Comparison of ENCODE assay signal across 27 cellular contexts in genomic region chr19:50040967-50041366, GRCh38.
"Had no signal": no experiment of that assay in that cellular context is flagged by ENCODE, and none has a peak within 500 bp of the region (broad histone marks: within the 10 kb centered on the region; RNA-seq: fewer than 3 reads in every experiment).

No MANE protein-coding gene starts in this region.

- H3K27ac ChIP-seq: coronary artery, dorsolateral prefrontal cortex, esophagus squamous epithelium, gastrocnemius medialis, heart right ventricle, left ventricle myocardium inferior, lower lobe of right lung had no signal

- H3K27me3 Mint-ChIP-seq: naive B cell had no signal

- H3K4me1 ChIP-seq: gastrocnemius medialis, heart right ventricle, left ventricle myocardium inferior, lower lobe of right lung had no signal

- H3K27me3 ChIP-seq: dorsolateral prefrontal cortex, esophagus squamous epithelium, gastrocnemius medialis, heart right ventricle had no signal

- H3K4me3 ChIP-seq: coronary artery, dorsolateral prefrontal cortex, esophagus squamous epithelium, gastrocnemius medialis, heart right ventricle, left ventricle myocardium inferior, lower lobe of right lung, mucosa of descending colon had no signal

- DNase-seq: dermis blood vessel endothelial cell; dorsolateral prefrontal cortex; effector CD4-positive, alpha-beta T cell; effector memory CD4-positive, alpha-beta T cell; erythroblast; esophagus squamous epithelium; foreskin fibroblast; foreskin melanocyte; glutamatergic neuron; heart right ventricle; hippocampal formation; immature natural killer cell; islet precursor cell; kidney; kidney glomerular epithelial cell; left colon; left ventricle myocardium inferior; lower lobe of right lung; mesenchymal stem cell; mucosa of descending colon; naive B cell had no signal

- ATAC-seq: esophagus mucosa, heart right ventricle, left colon, left lobe of liver, lower lobe of right lung, mucosa of descending colon had no signal

- H3K27ac Mint-ChIP-seq: immature natural killer cell, mesothelial cell of epicardium had no signal

- FAIRE-seq: colon, kidney had no signal

- H3K4me1 Mint-ChIP-seq: immature natural killer cell, mesothelial cell of epicardium had no signal

- H3K4me3 Mint-ChIP-seq: immature natural killer cell, mesothelial cell of epicardium, naive B cell had no signal
